In the genomic region with DNA sequence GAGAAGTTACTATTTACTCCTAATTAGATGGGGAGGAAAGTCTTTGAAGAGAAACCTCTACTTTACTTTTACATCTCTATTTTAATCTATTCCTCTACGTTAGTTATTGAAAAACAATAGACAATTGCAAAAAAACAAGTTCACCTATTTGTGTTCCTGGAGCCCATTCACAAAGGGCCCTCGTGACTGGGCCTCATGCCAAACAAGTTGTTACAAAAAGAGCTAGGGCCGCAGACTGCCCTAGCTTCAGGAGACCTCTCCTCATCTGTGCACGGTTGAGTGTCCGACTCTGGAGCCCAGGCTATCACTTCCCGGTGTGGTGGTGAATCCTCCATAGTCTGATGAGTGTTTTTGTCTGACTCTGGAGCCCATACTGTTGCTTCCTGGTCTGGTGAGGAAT, we compare ENCODE assay signal across 23 cellular contexts.
"Had no signal": no experiment of that assay in that cellular context is flagged by ENCODE, and none has a peak within 500 bp of the region (broad histone marks: within the 10 kb centered on the region; RNA-seq: fewer than 3 reads in every experiment).

No MANE protein-coding gene starts in this region.

- H3K36me3 Mint-ChIP-seq: immature natural killer cell had no signal

- ATAC-seq: effector memory CD8-positive, alpha-beta T cell; left colon; lower lobe of right lung; mucosa of descending colon; natural killer cell treated with Interleukin-12 subunit alpha and Interleukin-12 subunit beta and Interleukin-15 and Interleukin-18, amount 100 ng/mL, for 72 hours; pancreas; right lobe of liver; stimulated activated naive B cell treated with anti-CD40 and anti-IgM and Interleukin-4, amounts not matched to agents 10 μg/mL and 1 μg/mL and 100 μg/mL, for 72 hours had no signal

- H3K4me3 ChIP-seq: left ventricle myocardium inferior, lower lobe of right lung, mucosa of descending colon, pancreas, right lobe of liver, suprapubic skin had no signal

- H3K27ac ChIP-seq: left ventricle myocardium inferior, lower lobe of right lung, neutrophil, pancreas, right lobe of liver, suprapubic skin had no signal

- DNase-seq: cortex of kidney; effector memory CD8-positive, alpha-beta T cell; hypothalamus; immature natural killer cell; islet precursor cell; kidney glomerular epithelial cell; left colon; left ventricle myocardium inferior; lower lobe of right lung; mucosa of descending colon; naive B cell; pancreas; right lobe of liver; small intestine; stimulated activated CD4-positive, alpha-beta T cell treated with anti-CD3 and anti-CD28 coated beads, Interleukin-15, amount 100 ng/mL, for 24 hours; stimulated activated CD4-positive, alpha-beta T cell treated with anti-CD3 and anti-CD28 coated beads, Interleukin-2, amount 100 ng/mL, for 48 hours; stimulated activated naive B cell treated with anti-CD40 and anti-IgM and Interleukin-4, amounts not matched to agents 10 μg/mL and 1 μg/mL and 100 μg/mL, for 72 hours had no signal

- H3K9me3 Mint-ChIP-seq: effector memory CD8-positive, alpha-beta T cell; type B pancreatic cell had no signal

- H3K36me3 ChIP-seq: left ventricle myocardium inferior, lower lobe of right lung, neutrophil, pancreas, right lobe of liver, suprapubic skin had no signal

- H3K27ac Mint-ChIP-seq: effector memory CD8-positive, alpha-beta T cell; immature natural killer cell; mesothelial cell of epicardium; naive B cell; natural killer cell treated with Interleukin-12 subunit alpha and Interleukin-12 subunit beta and Interleukin-15 and Interleukin-18, amount 100 ng/mL, for 72 hours; stimulated activated naive B cell treated with anti-CD40 and anti-IgM and Interleukin-4, amounts not matched to agents 10 μg/mL and 1 μg/mL and 100 μg/mL, for 72 hours; stimulated activated naive CD8-positive, alpha-beta T cell treated with anti-CD3 and anti-CD28 coated beads, Interleukin-15, Interleukin-2, amounts not matched to agents 100 ng/mL and 50 ng/mL, for 24 hours; type B pancreatic cell had no signal

- H3K4me1 ChIP-seq: left ventricle myocardium inferior, lower lobe of right lung, right lobe of liver, suprapubic skin had no signal

- H3K27me3 ChIP-seq: neutrophil, pancreas, right lobe of liver, suprapubic skin had no signal

- H3K9me3 ChIP-seq: pancreas, right lobe of liver had no signal
